Comparison of ENCODE assay signal across 15 cellular contexts in the genomic region with DNA sequence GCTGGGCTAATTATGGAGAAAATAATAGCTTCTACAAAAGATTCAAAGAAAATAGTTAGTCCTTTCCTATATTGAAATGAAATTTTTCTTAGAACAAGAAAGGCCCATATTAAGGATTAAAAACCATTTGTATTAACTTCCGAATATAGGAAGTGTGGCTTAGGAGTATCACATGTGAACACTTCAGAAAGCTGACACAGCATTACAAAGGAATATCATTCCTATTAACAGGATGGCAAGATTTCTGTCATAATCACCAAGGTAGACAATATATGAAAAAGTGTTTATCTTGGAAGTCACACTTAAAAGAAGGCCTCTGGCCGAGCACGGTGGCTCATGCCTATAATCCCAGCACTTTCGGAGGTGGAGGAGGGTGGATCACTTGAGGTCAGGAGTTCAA.
"Had no signal": no experiment of that assay in that cellular context is flagged by ENCODE, and none has a peak within 500 bp of the region (broad histone marks: within the 10 kb centered on the region; RNA-seq: fewer than 3 reads in every experiment).

No MANE protein-coding gene starts in this region.

- H3K27ac Mint-ChIP-seq: activated CD4-positive, alpha-beta T cell treated with anti-CD3 and anti-CD28 coated beads, Interleukin-2, amount 10 ng/mL, durations not matched to agents 24 days and 14 days; activated CD8-positive, alpha-beta T cell treated with anti-CD3 and anti-CD28 coated beads for 36 hours; activated naive CD4-positive, alpha-beta T cell treated with anti-CD3 and anti-CD28 coated beads, Interleukin-2, amount 50 U/mL, for 24 hours; activated T-cell treated with anti-CD3 and anti-CD28 coated beads, Interleukin-2, amount 50 U/mL, for 72 hours; activated T-helper 17 cell treated with anti-CD3 and anti-CD28 coated beads, Interleukin-2, amount 50 U/mL, for 72 hours had no signal

- H3K4me1 ChIP-seq: SJCRH30 had no signal

- H3K9me3 ChIP-seq: SJCRH30 had no signal

- FAIRE-seq: bronchial epithelial cell had no signal

- H3K4me3 ChIP-seq: SJCRH30, SK-N-MC had no signal

- H3K9me3 Mint-ChIP-seq: activated CD4-positive, alpha-beta T cell treated with anti-CD3 and anti-CD28 coated beads, Interleukin-2, amount 10 ng/mL, durations not matched to agents 24 days and 14 days; activated CD8-positive, alpha-beta T cell treated with anti-CD3 and anti-CD28 coated beads for 36 hours; activated naive CD4-positive, alpha-beta T cell treated with anti-CD3 and anti-CD28 coated beads, Interleukin-2, amount 50 U/mL, for 24 hours; activated naive CD8-positive, alpha-beta T cell treated with anti-CD3 and anti-CD28 coated beads, Interleukin-2, amount 10 ng/mL, durations not matched to agents 7 days and 5 days; activated T-cell treated with anti-CD3 and anti-CD28 coated beads, Interleukin-2, amount 50 U/mL, for 72 hours; activated T-helper 17 cell treated with anti-CD3 and anti-CD28 coated beads, Interleukin-2, amount 50 U/mL, for 72 hours had no signal

- H3K4me3 Mint-ChIP-seq: activated CD4-positive, alpha-beta T cell treated with anti-CD3 and anti-CD28 coated beads, Interleukin-2, amount 10 ng/mL, durations not matched to agents 24 days and 14 days; activated CD8-positive, alpha-beta T cell treated with anti-CD3 and anti-CD28 coated beads for 36 hours; activated naive CD4-positive, alpha-beta T cell treated with anti-CD3 and anti-CD28 coated beads, Interleukin-2, amount 50 U/mL, for 24 hours; activated naive CD8-positive, alpha-beta T cell treated with anti-CD3 and anti-CD28 coated beads, Interleukin-2, amount 10 ng/mL, durations not matched to agents 7 days and 5 days; activated T-cell treated with anti-CD3 and anti-CD28 coated beads, Interleukin-2, amount 50 U/mL, for 72 hours; activated T-helper 17 cell treated with anti-CD3 and anti-CD28 coated beads, Interleukin-2, amount 50 U/mL, for 72 hours had no signal

- H3K27ac ChIP-seq: SJCRH30, SK-N-MC, WERI-Rb-1 had no signal

- H3K27me3 ChIP-seq: SJCRH30 had no signal

- H3K27me3 Mint-ChIP-seq: activated CD4-positive, alpha-beta T cell treated with anti-CD3 and anti-CD28 coated beads, Interleukin-2, amount 10 ng/mL, durations not matched to agents 24 days and 14 days; activated CD8-positive, alpha-beta T cell treated with anti-CD3 and anti-CD28 coated beads for 36 hours; activated naive CD4-positive, alpha-beta T cell treated with anti-CD3 and anti-CD28 coated beads, Interleukin-2, amount 50 U/mL, for 24 hours; activated naive CD8-positive, alpha-beta T cell treated with anti-CD3 and anti-CD28 coated beads, Interleukin-2, amount 10 ng/mL, durations not matched to agents 7 days and 5 days; activated T-helper 17 cell treated with anti-CD3 and anti-CD28 coated beads, Interleukin-2, amount 50 U/mL, for 72 hours had no signal

- DNase-seq: activated gamma-delta T cell; activated naive CD8-positive, alpha-beta T cell treated with anti-CD3 and anti-CD28 coated beads, Interleukin-2, amount 10 ng/mL, durations not matched to agents 7 days and 5 days; activated T-cell treated with anti-CD3 and anti-CD28 coated beads, Interleukin-2, amount 50 U/mL, for 1 hour; NCI-H1092 treated with DMSO at 0.1 percent for 48 hours; NCI-H187; NCI-H2227 treated with DMSO at 0.1 percent for 48 hours had no signal
